In the genomic region with DNA sequence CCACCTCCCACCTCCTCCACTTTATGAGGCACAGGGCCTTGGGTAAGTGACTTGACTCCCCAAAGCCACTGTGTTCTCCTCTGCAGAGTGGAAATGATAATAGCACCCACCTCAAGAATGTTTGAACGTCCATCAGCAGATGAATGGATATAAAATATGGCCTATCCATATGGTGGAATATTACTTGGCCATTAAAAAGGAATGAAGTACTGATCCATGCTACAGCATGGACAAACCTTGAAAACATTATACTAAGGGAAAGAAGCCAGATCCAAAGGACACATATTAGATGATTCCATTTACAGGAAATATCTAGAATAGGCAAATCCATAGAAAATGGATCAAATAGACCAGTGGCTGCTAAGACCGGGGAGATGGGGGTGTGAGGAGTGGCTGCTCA, we compare ENCODE assay signal across 39 cellular contexts. TPM values are rescaled to one million over a fixed set of nuclear protein-coding genes. Genes with fewer than 3 reads are reported as not detected.
"Had no signal": no experiment of that assay in that cellular context is flagged by ENCODE, and none has a peak within 500 bp of the region (broad histone marks: within the 10 kb centered on the region; RNA-seq: fewer than 3 reads in every experiment).

No MANE protein-coding gene starts in this region.

- H3K9me3 ChIP-seq: MG63 had no signal

- H3K36me3 ChIP-seq: MG63 had no signal

- DNase-seq: Kasumi-1, MG63, MM.1S, MV-4-11, NCI-H1048, NCI-H1092, NCI-H1092 treated with DMSO at 0.1 percent for 48 hours, NCI-H1105, NCI-H1105 treated with DMSO at 0.1 percent for 48 hours, NCI-H1417, NCI-H1417 treated with DMSO at 0.1 percent for 48 hours, NCI-H1436, NCI-H1436 treated with DMSO at 0.1 percent for 48 hours, NCI-H146, NCI-H1694, NCI-H1694 treated with DMSO at 0.1 percent for 48 hours, NCI-H187, NCI-H187 treated with DMSO at 0.1 percent for 48 hours, NCI-H1930, NCI-H2029, NCI-H2029 treated with DMSO at 0.1 percent for 48 hours, NCI-H2081, NCI-H2081 treated with DMSO at 0.1 percent for 48 hours, NCI-H2107, NCI-H2171, NCI-H2171 treated with DMSO at 0.1 percent for 48 hours, NCI-H2227 treated with DMSO at 0.1 percent for 48 hours, NCI-H226, NCI-H345, NCI-H446, NCI-H446 treated with DMSO at 0.1 percent for 48 hours, NCI-H510A, NCI-H510A treated with DMSO at 0.1 percent for 48 hours, NCI-H524, NCI-H524 treated with DMSO at 0.1 percent for 48 hours had no signal

- H3K4me3 ChIP-seq: MG63 had no signal

- H3K27me3 ChIP-seq: MG63 had no signal

RNA-seq across cellular contexts. Expression of a gene that starts 50.2 kb away (rescaled TPM):
- total RNA-seq: LHCN-M2, M059J, MCF 10A, NCI-H460 had no signal
